ENCODE assay signal across 17 cellular contexts in genomic region chr6:43784049-43784855, GRCh38. TPM values are rescaled to one million over a fixed set of nuclear protein-coding genes. Genes with fewer than 3 reads are reported as not detected.
DNase-seq lines count a peak whose midpoint lies in the region; ATAC-seq, FAIRE-seq and TF ChIP-seq lines count a peak whose summit lies in the region.
"Had no signal": no experiment of that assay in that cellular context is flagged by ENCODE, and none has a peak within 500 bp of the region (broad histone marks: within the 10 kb centered on the region; RNA-seq: fewer than 3 reads in every experiment).

No MANE protein-coding gene starts in this region.

- CTCF ChIA-PET in MCF 10A (lab: Yijun Ruan, JAX), result interaction anchor here (3.3 kb wide), 1 partner anchor 10 kb away, joined by 26 read pairs; no protein-coding TSS in a partner anchor
- CTCF ChIA-PET in mammary epithelial cell (lab: Charles Lee; ENCODE audit: low non-redundant PET), result no interaction called here
- CTCF ChIA-PET in GM12878 (lab: Yijun Ruan, JAX), result interaction anchor here (2.2 kb wide), 1 partner anchor 10 kb away, joined by 10 read pairs; no protein-coding TSS in a partner anchor

- no peak for ATAC-seq in GM12878
- ATAC-seq in stimulated activated naive B cell treated with anti-CD40 and anti-IgM and Interleukin-4, amounts not matched to agents 10 μg/mL and 1 μg/mL and 100 μg/mL, for 72 hours (replicated peaks), result peak; percentile 23 to 38
- ATAC-seq in stimulated activated effector memory CD8-positive, alpha-beta T cell treated with anti-CD3 and anti-CD28 coated beads, Interleukin-12 subunit alpha, Interleukin-12 subunit beta, amount 100 ng/mL, for 72 hours, result no peak
- no peak for ATAC-seq in GM21515 (IDR thresholded peaks at IDR 0.05; ENCODE audit: unreplicated experiment)

- WGBS in mammary epithelial cell (ENCODE audit: low coverage, missing lambda C conversion rate), result 91% methylated on average over 22 of the region's 26 CpGs
- 89% methylated on average over 26 of the region's 26 CpGs for WGBS in GM12878 (ENCODE audit: insufficient coverage, insufficient replicate concordance, low lambda C conversion rate, missing lambda C conversion rate)

- H3K36me3 Mint-ChIP-seq in MCF 10A (ENCODE audit: insufficient read depth, unreplicated experiment), result peaks cover 60% of the 10 kb centered on the region
- H3K36me3 Mint-ChIP-seq in stimulated activated naive B cell treated with anti-CD40 and anti-IgM and Interleukin-4, amounts not matched to agents 10 μg/mL and 1 μg/mL and 100 μg/mL, for 72 hours, result peaks cover 7 to 20% of the 10 kb centered on the region in 2 donors
- H3K36me3 Mint-ChIP-seq in stimulated activated effector memory CD8-positive, alpha-beta T cell treated with anti-CD3 and anti-CD28 coated beads, Interleukin-12 subunit alpha, Interleukin-12 subunit beta, amount 100 ng/mL, for 72 hours, result peaks cover 81% of the 10 kb centered on the region

- H3K4me3 ChIP-seq in mammary epithelial cell (replicated peaks in 1 of 3; ENCODE audit: insufficient read depth in 1 of 3, low read depth in 2 of 3, low read length in 3 of 3) (no peak overlapping the region), GM12878 (no peak overlapping the region)

- H3K9me3 ChIP-seq in mammary epithelial cell (replicated peaks; ENCODE audit: insufficient read depth, low read length) (no peaks in the 10 kb centered on the region), GM12878 (replicated peaks; ENCODE audit: control insufficient read depth, insufficient read depth, low read length) (no peaks in the 10 kb centered on the region)

- H3K79me2 ChIP-seq in mammary epithelial cell (ENCODE audit: insufficient read depth, low read length) (peaks cover 56% of the 10 kb centered on the region), GM12878 (ENCODE audit: control insufficient read depth, insufficient read depth, low read length) (no peaks in the 10 kb centered on the region; the same call in none of the 2 replicates)

- H3K4me2 ChIP-seq in mammary epithelial cell (ENCODE audit: insufficient read depth, low read depth, low read length), result no peak overlapping the region
- H3K4me2 ChIP-seq in GM12878 (ENCODE audit: control insufficient read depth, insufficient read depth), result no peak overlapping the region

- H3K27ac ChIP-seq in mammary epithelial cell (ENCODE audit: insufficient read depth, low read depth, low read length) (no peak overlapping the region), GM12878 (ENCODE audit: control insufficient read depth, insufficient read depth) (no peak overlapping the region)

- BruUV-seq in MCF 10A (replicated peaks; lab: Mats Ljungman, UMichigan), result no TSS peak
- BruUV-seq in mammary epithelial cell (replicated peaks; lab: Mats Ljungman, UMichigan), result no TSS peak
- BruUV-seq in GM12878 (replicated peaks; lab: Mats Ljungman, UMichigan), result no TSS peak

- no peaks in the 10 kb centered on the region for H3K4me1 ChIP-seq in mammary epithelial cell (ENCODE audit: insufficient read depth, low read length)
- no peaks in the 10 kb centered on the region for H3K4me1 ChIP-seq in GM12878 (ENCODE audit: control insufficient read depth, insufficient read depth, low read length)

- H3K36me3 ChIP-seq in mammary epithelial cell (ENCODE audit: insufficient read depth, low read length) (peaks cover 37% of the 10 kb centered on the region), GM12878 (ENCODE audit: control insufficient read depth in 2 of 2, insufficient read depth in 2 of 2, low read length in 1 of 2) (peaks cover 11 to 36% of the 10 kb centered on the region in 2 experiments)

- RAD21 ChIA-PET in GM12878 (lab: Charles Lee; ENCODE audit: unreplicated experiment), result no interaction called here

- DNase-seq in MCF 10A (ENCODE audit: unreplicated experiment), result no peak
- DNase-seq in mammary epithelial cell, result no peak
- no peak for DNase-seq in GM12878 (ENCODE audit: low read depth, low spot score)
- DNase-seq in mucosa of gallbladder (ENCODE audit: low spot score), result peak; percentile 57
- no peak for DNase-seq in stimulated activated naive B cell treated with anti-CD40 and anti-IgM and Interleukin-4, amounts not matched to agents 10 μg/mL and 1 μg/mL and 100 μg/mL, for 72 hours
- DNase-seq in stimulated activated effector memory CD8-positive, alpha-beta T cell treated with anti-CD3 and anti-CD28 coated beads, Interleukin-12 subunit alpha, Interleukin-12 subunit beta, amount 100 ng/mL, for 72 hours (ENCODE audit: low spot score in 2 of 2), result no peak
- DNase-seq in amniotic stem cell (lab: John Stamatoyannopoulos, UW), result no peak
- DNase-seq: 8988T, DMS 273 treated with DMSO at 0.1 percent for 48 hours, Karpas-422, MM.1S, NCI-H187, NCI-H69, SIG-M5 had no signal

- TF ChIP-seq RAD21 in GM12878 (IDR thresholded peaks at IDR 0.05; ENCODE audit: insufficient read depth, low read depth, low read length), result no peak

- intact Hi-C loops in MCF 10A (cut with micrococcal nuclease), result no loop called here
- intact Hi-C loops in mammary epithelial cell (cut with micrococcal nuclease), result no loop called here
- intact Hi-C loops in GM12878 (cut with micrococcal nuclease; ENCODE audit: unreplicated experiment), result no loop called here

- peaks cover 15% of the 10 kb centered on the region for H3K4me1 Mint-ChIP-seq in MCF 10A (ENCODE audit: insufficient read depth, unreplicated experiment)
- peaks cover 7 to 10% of the 10 kb centered on the region in 2 donors for H3K4me1 Mint-ChIP-seq in stimulated activated naive B cell treated with anti-CD40 and anti-IgM and Interleukin-4, amounts not matched to agents 10 μg/mL and 1 μg/mL and 100 μg/mL, for 72 hours
- peaks cover 2% of the 10 kb centered on the region for H3K4me1 Mint-ChIP-seq in stimulated activated effector memory CD8-positive, alpha-beta T cell treated with anti-CD3 and anti-CD28 coated beads, Interleukin-12 subunit alpha, Interleukin-12 subunit beta, amount 100 ng/mL, for 72 hours

- H3K9ac ChIP-seq in mammary epithelial cell (ENCODE audit: insufficient read depth, low read length) (no peak overlapping the region), GM12878 (ENCODE audit: control insufficient read depth, insufficient read depth, low read length) (no peak overlapping the region)

- POLR2A ChIA-PET in MCF 10A (lab: Yijun Ruan, JAX) (no interaction called here), GM12878 (lab: Charles Lee) (no interaction called here)

- TF ChIP-seq CTCF in MCF 10A (IDR thresholded peaks at IDR 0.05; ENCODE audit: unreplicated experiment) (no peak), mammary epithelial cell (conservative IDR thresholded peaks at IDR 0.05 in 1 of 2, IDR thresholded peaks at IDR 0.05 in 1 of 2; ENCODE audit: extremely low read depth in 1 of 2, insufficient read depth in 1 of 2, low read depth in 1 of 2, low read length in 2 of 2) (no peak), GM12878 (IDR thresholded peaks at IDR 0.05 in 2 of 3, conservative IDR thresholded peaks at IDR 0.05 in 1 of 3; ENCODE audit: control insufficient read depth in 2 of 3, extremely low read depth in 1 of 3, insufficient read depth in 1 of 3, low read depth in 3 of 3, low read length in 3 of 3) (no peak)

- peak overlapping the region; percentile 58 for H3K27ac Mint-ChIP-seq in MCF 10A (ENCODE audit: low read depth, unreplicated experiment)
- no peak overlapping the region for H3K27ac Mint-ChIP-seq in stimulated activated naive B cell treated with anti-CD40 and anti-IgM and Interleukin-4, amounts not matched to agents 10 μg/mL and 1 μg/mL and 100 μg/mL, for 72 hours
- no peak overlapping the region for H3K27ac Mint-ChIP-seq in stimulated activated effector memory CD8-positive, alpha-beta T cell treated with anti-CD3 and anti-CD28 coated beads, Interleukin-12 subunit alpha, Interleukin-12 subunit beta, amount 100 ng/mL, for 72 hours

- in situ Hi-C loops in mammary epithelial cell (cut with MboI; ENCODE audit: low sequenced_read_pairs in 2 of 2), result no loop called here
- in situ Hi-C loops in GM12878 (cut with MboI), result no loop called here

- no peak for TF ChIP-seq EP300 in GM12878 (IDR thresholded peaks at IDR 0.05; ENCODE audit: borderline replicate concordance in 1 of 2, control insufficient read depth in 1 of 2, low read depth in 2 of 2, low read length in 2 of 2)

- H2AFZ ChIP-seq in mammary epithelial cell (ENCODE audit: low read depth, low read length), result no peak overlapping the region
- no peak overlapping the region for H2AFZ ChIP-seq in GM12878 (ENCODE audit: control insufficient read depth, low read depth, low read length)

- no peak for TF ChIP-seq POLR2A in GM12878 (IDR thresholded peaks at IDR 0.05; ENCODE audit: low read depth, low read length)

- H3K27me3 ChIP-seq in mammary epithelial cell (ENCODE audit: insufficient read depth, low read length) (no peaks in the 10 kb centered on the region), GM12878 (replicated peaks in 1 of 2; ENCODE audit: control insufficient read depth in 2 of 2, insufficient read depth in 2 of 2, low read length in 1 of 2) (no peaks in the 10 kb centered on the region)

- SMC1A ChIA-PET in GM12878 (lab: Charles Lee; ENCODE audit: uncharacterized antibody, unreplicated experiment), result interaction anchor here (0.7 to 1.6 kb wide), 4 partner anchors 10 to 52 kb away, joined by 3 to 4 read pairs (median 3); no protein-coding TSS in a partner anchor

- H4K20me1 ChIP-seq in mammary epithelial cell (ENCODE audit: insufficient read depth, low read length), result peaks cover 3% of the 10 kb centered on the region
- no peaks in the 10 kb centered on the region for H4K20me1 ChIP-seq in GM12878 (ENCODE audit: control insufficient read depth, insufficient read depth)

- H3K27me3 Mint-ChIP-seq in MCF 10A (ENCODE audit: insufficient read depth, unreplicated experiment), result no peaks in the 10 kb centered on the region
- H3K27me3 Mint-ChIP-seq in stimulated activated naive B cell treated with anti-CD40 and anti-IgM and Interleukin-4, amounts not matched to agents 10 μg/mL and 1 μg/mL and 100 μg/mL, for 72 hours, result no peaks in the 10 kb centered on the region

- no peaks in the 10 kb centered on the region for H3K9me3 Mint-ChIP-seq in MCF 10A (ENCODE audit: unreplicated experiment)
- no peaks in the 10 kb centered on the region for H3K9me3 Mint-ChIP-seq in stimulated activated naive B cell treated with anti-CD40 and anti-IgM and Interleukin-4, amounts not matched to agents 10 μg/mL and 1 μg/mL and 100 μg/mL, for 72 hours
- no peaks in the 10 kb centered on the region for H3K9me3 Mint-ChIP-seq in stimulated activated effector memory CD8-positive, alpha-beta T cell treated with anti-CD3 and anti-CD28 coated beads, Interleukin-12 subunit alpha, Interleukin-12 subunit beta, amount 100 ng/mL, for 72 hours

- no peak for FAIRE-seq in GM12878 (lab: Jason Lieb, UNC)
- FAIRE-seq: H1, RCC 7860 had no signal

- dilution Hi-C loops in mammary epithelial cell (cut with HindIII; ENCODE audit: low sequenced_read_pairs), result no loop called here

- no peak overlapping the region for H3K4me3 Mint-ChIP-seq in MCF 10A (ENCODE audit: unreplicated experiment)
- no peak overlapping the region for H3K4me3 Mint-ChIP-seq in stimulated activated naive B cell treated with anti-CD40 and anti-IgM and Interleukin-4, amounts not matched to agents 10 μg/mL and 1 μg/mL and 100 μg/mL, for 72 hours
- no peak overlapping the region for H3K4me3 Mint-ChIP-seq in stimulated activated effector memory CD8-positive, alpha-beta T cell treated with anti-CD3 and anti-CD28 coated beads, Interleukin-12 subunit alpha, Interleukin-12 subunit beta, amount 100 ng/mL, for 72 hours

RNA-seq across cellular contexts. Expression of gene VEGFA, which starts 14.2 kb away (rescaled TPM):
- 265 and 366 TPM in 2 replicates for total RNA-seq in MCF 10A (2022)
- total RNA-seq in mammary epithelial cell, result 100 to 1,000 TPM; 161 to 313 TPM
- 196 TPM for polyA plus RNA-seq in mammary epithelial cell
- 634 TPM for polyA minus RNA-seq in mammary epithelial cell
- total RNA-seq in GM12878 (2013; cell fraction: nucleolus; rRNA removed), result 183 and 202 TPM in 2 replicates
- total RNA-seq in GM12878 (2014; rRNA removed), result 23.2 and 26.8 TPM in 2 replicates
- 11.1 and 11.4 TPM in 2 replicates for total RNA-seq in GM12878 (2014; rRNA removed; fragmentation: Illumina TruSeq; extraction: Trizol)
- 24.5 and 29.5 TPM in 2 replicates for total RNA-seq in GM12878 (2021)
- 53.3 TPM for polyA plus RNA-seq in GM12878 (2011; ENCODE audit: low read depth)
- polyA plus RNA-seq in GM12878 (2011; rRNA removed), result 86.0 and 140 TPM in 2 replicates
- 139 and 149 TPM in 2 replicates for polyA plus RNA-seq in GM12878 (2011; cell fraction: cytosol; rRNA removed)
- 331 and 548 TPM in 2 replicates for polyA plus RNA-seq in GM12878 (2011; cell fraction: nucleus; rRNA removed)
- 77.6 and 104 TPM in 2 replicates for polyA plus RNA-seq in GM12878 (2012)
- polyA plus RNA-seq in GM12878 (2014; fragmentation: Illumina TruSeq; extraction: Trizol), result 18.1 and 22.4 TPM in 2 replicates
- polyA plus RNA-seq in GM12878 (2014; fragmentation: Nextera tagmentation; extraction: Ambion mirVana), result 1 to 10 TPM; 2.9 to 4.3 TPM
- 25.6 and 27.2 TPM in 2 replicates for polyA plus RNA-seq in GM12878 (2014; rRNA removed)
- 1 to 10 TPM in 1 of 2 experiments, under 1 TPM in 1; 0.96 to 1.3 TPM for polyA plus RNA-seq in GM12878 (2016; fragmentation: Nextera tagmentation; extraction: Ambion mirVana)
- 232 and 237 TPM in 2 replicates for polyA minus RNA-seq in GM12878 (2011; rRNA and poly(A)+ RNA removed)
- 38.4 and 39.6 TPM in 2 replicates for polyA minus RNA-seq in GM12878 (2011; cell fraction: cytosol; rRNA and poly(A)+ RNA removed)
- 127 and 145 TPM in 2 replicates for polyA minus RNA-seq in GM12878 (2011; cell fraction: nucleus; rRNA and poly(A)+ RNA removed)
- total RNA-seq in mucosa of gallbladder, result 420 TPM

Comparison
In these comparisons a context has a peak if more than half of its experiments do, and no peak if none do; other contexts are left out.
1. ATAC-seq: peak in stimulated activated naive B cell treated with anti-CD40 and anti-IgM and Interleukin-4, amounts not matched to agents 10 μg/mL and 1 μg/mL and 100 μg/mL, for 72 hours (2 of 2); none in GM12878 (single experiment), stimulated activated effector memory CD8-positive, alpha-beta T cell treated with anti-CD3 and anti-CD28 coated beads, Interleukin-12 subunit alpha, Interleukin-12 subunit beta, amount 100 ng/mL, for 72 hours (single experiment) and GM21515 (single experiment).